ENCODE assay signal across 7 cellular contexts in genomic region chr9:33921967-33922895, GRCh38.
DNase-seq lines count a peak whose midpoint lies in the region; ATAC-seq, FAIRE-seq and TF ChIP-seq lines count a peak whose summit lies in the region.

No MANE protein-coding gene starts in this region.

- DNase-seq in GM06990 (ENCODE audit: extremely low read depth, insufficient read length) = no peak
- DNase-seq in HPDE6-E6E7 (ENCODE audit: extremely low spot score) = peak; percentile 31
- DNase-seq in activated T-cell treated with anti-CD3 and anti-CD28 coated beads for 24 hours (ENCODE audit: low read depth) = peak; percentile 9
- DNase-seq in iPS-NIHi7 (ENCODE audit: extremely low spot score) = peak; percentile 80
- peak; percentile 51 for DNase-seq in urothelium cell line (ENCODE audit: low spot score)
- no peak for DNase-seq in NCI-H146 (lab: John Stamatoyannopoulos, UW)

- ATAC-seq in GM21390 (IDR thresholded peaks at IDR 0.05; ENCODE audit: unreplicated experiment) = no peak

- peak; percentile 35 for FAIRE-seq in urothelium cell line (lab: Jason Lieb, UNC)

- peak; percentile 84 for TF ChIP-seq CTCF in GM06990 (IDR thresholded peaks at IDR 0.05; ENCODE audit: insufficient read depth, low read length, poor library complexity, severe bottlenecking)

- H3K36me3 ChIP-seq in GM06990 (ENCODE audit: control insufficient read depth, insufficient read depth, low read length) = peaks cover 63% of the 10 kb centered on the region

- no peaks in the 10 kb centered on the region for H3K27me3 ChIP-seq in GM06990 (replicated peaks; ENCODE audit: control insufficient read depth, insufficient read depth, low read length)

- H3K4me3 ChIP-seq in GM06990 (replicated peaks; ENCODE audit: low read depth, low read length) = no peak overlapping the region

Comparison
In these comparisons a context has a peak if more than half of its experiments do, and no peak if none do; other contexts are left out.
1. DNase-seq: peak in HPDE6-E6E7 (single experiment), activated T-cell treated with anti-CD3 and anti-CD28 coated beads for 24 hours (single experiment), iPS-NIHi7 (single experiment) and urothelium cell line (single experiment); none in GM06990 (single experiment) and NCI-H146 (single experiment).